1 cellular context compared by ENCODE assay signal in the genomic region with DNA sequence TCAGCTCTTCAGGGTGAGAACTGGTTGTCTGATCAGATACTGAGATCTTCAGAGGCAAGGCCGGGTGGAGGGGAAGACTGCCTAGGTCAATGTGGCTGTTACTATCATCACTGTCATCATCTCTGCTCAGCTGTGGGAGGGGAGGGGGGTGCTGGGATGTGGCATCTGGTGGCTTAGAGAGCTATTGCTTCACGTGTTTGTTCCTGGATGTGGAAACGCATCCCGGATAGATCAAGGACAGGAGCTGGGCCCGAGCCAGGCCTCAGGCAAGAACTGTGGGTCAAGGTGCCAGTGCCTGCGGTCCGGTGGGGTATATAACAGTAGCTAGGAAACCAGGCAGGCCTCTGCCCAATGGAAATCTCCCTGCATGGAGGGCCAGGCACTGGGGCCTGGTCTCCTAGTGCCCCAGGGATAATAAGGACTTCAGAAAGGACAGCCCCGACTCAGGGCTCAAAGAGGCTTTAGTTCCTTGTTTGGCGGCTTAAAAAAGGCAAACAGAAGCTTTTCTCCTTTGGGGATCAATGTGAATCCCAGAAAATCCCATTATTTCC.
TF ChIP-seq lines count a peak whose summit lies in the region.

No MANE protein-coding gene starts in this region.

TF ChIP-seq in HepG2, 621 proteins besides CTCF, POLR2A, EP300 and RAD21 (continued from another document and continues in another):
- TF ChIP-seq ZBTB26 (CRISPR knock-in tag; IDR thresholded peaks at IDR 0.05; ENCODE audit: borderline replicate concordance) (no peak; the same call in 1 of the 2 replicates), ZFAT (CRISPR knock-in tag; conservative IDR thresholded peaks at IDR 0.05) (no peak), FOSL1 (CRISPR knock-in tag; IDR thresholded peaks at IDR 0.05; ENCODE audit: borderline replicate concordance) (0 out of 2 replicates have a peak, but pooled peaks have one; percentile 20), HDAC1 (CRISPR knock-in tag; IDR thresholded peaks at IDR 0.05) (peak; percentile 51), HINFP (CRISPR knock-in tag; IDR thresholded peaks at IDR 0.05; ENCODE audit: low read depth) (0 out of 2 replicates have a peak, but pooled peaks have one; percentile 50), PHF20 (CRISPR knock-in tag; IDR thresholded peaks at IDR 0.05) (no peak), MTF2 (CRISPR knock-in tag; IDR thresholded peaks at IDR 0.05; ENCODE audit: borderline replicate concordance) (no peak), MZF1 (CRISPR knock-in tag; IDR thresholded peaks at IDR 0.05; ENCODE audit: borderline replicate concordance) (0 out of 2 replicates have a peak, but pooled peaks have one; percentile 24), KDM2A (CRISPR knock-in tag; IDR thresholded peaks at IDR 0.05; ENCODE audit: borderline replicate concordance, low read depth) (peak; percentile 52; the same call in 1 of the 2 replicates), ERF (CRISPR knock-in tag; IDR thresholded peaks at IDR 0.05) (peak; percentile 37; the same call in 1 of the 2 replicates), MEIS1 (CRISPR knock-in tag; IDR thresholded peaks at IDR 0.05; ENCODE audit: borderline replicate concordance) (peak; percentile 88; the same call in 1 of the 2 replicates), CENPX (CRISPR knock-in tag; IDR thresholded peaks at IDR 0.05) (no peak), ZMYM3 (CRISPR knock-in tag; IDR thresholded peaks at IDR 0.05) (peak; percentile 66; the same call in 1 of the 2 replicates), GFI1 (CRISPR knock-in tag; IDR thresholded peaks at IDR 0.05; ENCODE audit: borderline replicate concordance) (no peak), SRSF4 (IDR thresholded peaks at IDR 0.05; ENCODE audit: low read depth, low read length, poor library complexity, severe bottlenecking) (no peak), ZNF788 (CRISPR knock-in tag; IDR thresholded peaks at IDR 0.05; ENCODE audit: borderline replicate concordance) (peak; percentile 45; the same call in 1 of the 2 replicates), ZFP36 (IDR thresholded peaks at IDR 0.05; ENCODE audit: borderline replicate concordance, low read depth, low read length, partially characterized antibody) (no peak), POGK (CRISPR knock-in tag; conservative IDR thresholded peaks at IDR 0.05) (peak; percentile 70), E2F1 (CRISPR knock-in tag; IDR thresholded peaks at IDR 0.05) (no peak), TCF7L2 (IDR thresholded peaks at IDR 0.05; ENCODE audit: low read depth, low read length) (no peak), ZNF549 (CRISPR knock-in tag; IDR thresholded peaks at IDR 0.05) (no peak), NR3C1 (CRISPR knock-in tag; IDR thresholded peaks at IDR 0.05) (no peak), ZNF761 (CRISPR knock-in tag; conservative IDR thresholded peaks at IDR 0.05) (no peak; the same call in 1 of the 2 replicates), ZNF33B (CRISPR knock-in tag; IDR thresholded peaks at IDR 0.05) (no peak), ZNF670 (CRISPR knock-in tag; IDR thresholded peaks at IDR 0.05; ENCODE audit: borderline replicate concordance) (no peak), ZNF337 (CRISPR knock-in tag; IDR thresholded peaks at IDR 0.05; ENCODE audit: borderline replicate concordance, low read depth) (no peak), TAF1 (CRISPR knock-in tag; IDR thresholded peaks at IDR 0.05) (no peak), FIP1L1 (IDR thresholded peaks at IDR 0.05; ENCODE audit: borderline replicate concordance, insufficient read depth, low read depth, low read length) (no peak), ARNT (IDR thresholded peaks at IDR 0.05) (no peak), ARNTL (CRISPR knock-in tag; IDR thresholded peaks at IDR 0.05) (peak; percentile 85), E2F5 (CRISPR knock-in tag; conservative IDR thresholded peaks at IDR 0.05) (no peak), CBFB (CRISPR knock-in tag; IDR thresholded peaks at IDR 0.05) (peak; percentile 75; the same call in 1 of the 2 replicates), GATAD1 (CRISPR knock-in tag; IDR thresholded peaks at IDR 0.05) (peak; percentile 53)
- TF ChIP-seq, protein P1, sequence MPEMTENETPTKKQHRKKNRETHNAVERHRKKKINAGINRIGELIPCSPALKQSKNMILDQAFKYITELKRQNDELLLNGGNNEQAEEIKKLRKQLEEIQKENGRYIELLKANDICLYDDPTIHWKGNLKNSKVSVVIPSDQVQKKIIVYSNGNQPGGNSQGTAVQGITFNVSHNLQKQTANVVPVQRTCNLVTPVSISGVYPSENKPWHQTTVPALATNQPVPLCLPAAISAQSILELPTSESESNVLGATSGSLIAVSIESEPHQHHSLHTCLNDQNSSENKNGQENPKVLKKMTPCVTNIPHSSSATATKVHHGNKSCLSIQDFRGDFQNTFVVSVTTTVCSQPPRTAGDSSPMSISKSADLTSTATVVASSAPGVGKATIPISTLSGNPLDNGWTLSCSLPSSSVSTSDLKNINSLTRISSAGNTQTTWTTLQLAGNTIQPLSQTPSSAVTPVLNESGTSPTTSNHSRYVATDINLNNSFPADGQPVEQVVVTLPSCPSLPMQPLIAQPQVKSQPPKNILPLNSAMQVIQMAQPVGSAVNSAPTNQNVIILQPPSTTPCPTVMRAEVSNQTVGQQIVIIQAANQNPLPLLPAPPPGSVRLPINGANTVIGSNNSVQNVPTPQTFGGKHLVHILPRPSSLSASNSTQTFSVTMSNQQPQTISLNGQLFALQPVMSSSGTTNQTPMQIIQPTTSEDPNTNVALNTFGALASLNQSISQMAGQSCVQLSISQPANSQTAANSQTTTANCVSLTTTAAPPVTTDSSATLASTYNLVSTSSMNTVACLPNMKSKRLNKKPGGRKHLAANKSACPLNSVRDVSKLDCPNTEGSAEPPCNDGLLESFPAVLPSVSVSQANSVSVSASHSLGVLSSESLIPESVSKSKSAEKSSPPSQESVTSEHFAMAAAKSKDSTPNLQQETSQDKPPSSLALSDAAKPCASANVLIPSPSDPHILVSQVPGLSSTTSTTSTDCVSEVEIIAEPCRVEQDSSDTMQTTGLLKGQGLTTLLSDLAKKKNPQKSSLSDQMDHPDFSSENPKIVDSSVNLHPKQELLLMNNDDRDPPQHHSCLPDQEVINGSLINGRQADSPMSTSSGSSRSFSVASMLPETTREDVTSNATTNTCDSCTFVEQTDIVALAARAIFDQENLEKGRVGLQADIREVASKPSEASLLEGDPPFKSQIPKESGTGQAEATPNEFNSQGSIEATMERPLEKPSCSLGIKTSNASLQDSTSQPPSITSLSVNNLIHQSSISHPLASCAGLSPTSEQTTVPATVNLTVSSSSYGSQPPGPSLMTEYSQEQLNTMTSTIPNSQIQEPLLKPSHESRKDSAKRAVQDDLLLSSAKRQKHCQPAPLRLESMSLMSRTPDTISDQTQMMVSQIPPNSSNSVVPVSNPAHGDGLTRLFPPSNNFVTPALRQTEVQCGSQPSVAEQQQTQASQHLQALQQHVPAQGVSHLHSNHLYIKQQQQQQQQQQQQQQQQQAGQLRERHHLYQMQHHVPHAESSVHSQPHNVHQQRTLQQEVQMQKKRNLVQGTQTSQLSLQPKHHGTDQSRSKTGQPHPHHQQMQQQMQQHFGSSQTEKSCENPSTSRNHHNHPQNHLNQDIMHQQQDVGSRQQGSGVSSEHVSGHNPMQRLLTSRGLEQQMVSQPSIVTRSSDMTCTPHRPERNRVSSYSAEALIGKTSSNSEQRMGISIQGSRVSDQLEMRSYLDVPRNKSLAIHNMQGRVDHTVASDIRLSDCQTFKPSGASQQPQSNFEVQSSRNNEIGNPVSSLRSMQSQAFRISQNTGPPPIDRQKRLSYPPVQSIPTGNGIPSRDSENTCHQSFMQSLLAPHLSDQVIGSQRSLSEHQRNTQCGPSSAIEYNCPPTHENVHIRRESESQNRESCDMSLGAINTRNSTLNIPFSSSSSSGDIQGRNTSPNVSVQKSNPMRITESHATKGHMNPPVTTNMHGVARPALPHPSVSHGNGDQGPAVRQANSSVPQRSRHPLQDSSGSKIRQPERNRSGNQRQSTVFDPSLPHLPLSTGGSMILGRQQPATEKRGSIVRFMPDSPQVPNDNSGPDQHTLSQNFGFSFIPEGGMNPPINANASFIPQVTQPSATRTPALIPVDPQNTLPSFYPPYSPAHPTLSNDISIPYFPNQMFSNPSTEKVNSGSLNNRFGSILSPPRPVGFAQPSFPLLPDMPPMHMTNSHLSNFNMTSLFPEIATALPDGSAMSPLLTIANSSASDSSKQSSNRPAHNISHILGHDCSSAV (CRISPR knock-in tag; IDR thresholded peaks at IDR 0.05; ENCODE audit: borderline replicate concordance) = no peak
- TF ChIP-seq, protein P2, sequence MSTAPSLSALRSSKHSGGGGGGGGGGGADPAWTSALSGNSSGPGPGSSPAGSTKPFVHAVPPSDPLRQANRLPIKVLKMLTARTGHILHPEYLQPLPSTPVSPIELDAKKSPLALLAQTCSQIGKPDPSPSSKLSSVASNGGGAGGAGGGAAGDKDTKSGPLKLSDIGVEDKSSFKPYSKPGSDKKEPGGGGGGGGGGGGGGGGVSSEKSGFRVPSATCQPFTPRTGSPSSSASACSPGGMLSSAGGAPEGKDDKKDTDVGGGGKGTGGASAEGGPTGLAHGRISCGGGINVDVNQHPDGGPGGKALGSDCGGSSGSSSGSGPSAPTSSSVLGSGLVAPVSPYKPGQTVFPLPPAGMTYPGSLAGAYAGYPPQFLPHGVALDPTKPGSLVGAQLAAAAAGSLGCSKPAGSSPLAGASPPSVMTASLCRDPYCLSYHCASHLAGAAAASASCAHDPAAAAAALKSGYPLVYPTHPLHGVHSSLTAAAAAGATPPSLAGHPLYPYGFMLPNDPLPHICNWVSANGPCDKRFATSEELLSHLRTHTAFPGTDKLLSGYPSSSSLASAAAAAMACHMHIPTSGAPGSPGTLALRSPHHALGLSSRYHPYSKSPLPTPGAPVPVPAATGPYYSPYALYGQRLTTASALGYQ (CRISPR knock-in tag; IDR thresholded peaks at IDR 0.05) = no peak
- TF ChIP-seq, protein P3, sequence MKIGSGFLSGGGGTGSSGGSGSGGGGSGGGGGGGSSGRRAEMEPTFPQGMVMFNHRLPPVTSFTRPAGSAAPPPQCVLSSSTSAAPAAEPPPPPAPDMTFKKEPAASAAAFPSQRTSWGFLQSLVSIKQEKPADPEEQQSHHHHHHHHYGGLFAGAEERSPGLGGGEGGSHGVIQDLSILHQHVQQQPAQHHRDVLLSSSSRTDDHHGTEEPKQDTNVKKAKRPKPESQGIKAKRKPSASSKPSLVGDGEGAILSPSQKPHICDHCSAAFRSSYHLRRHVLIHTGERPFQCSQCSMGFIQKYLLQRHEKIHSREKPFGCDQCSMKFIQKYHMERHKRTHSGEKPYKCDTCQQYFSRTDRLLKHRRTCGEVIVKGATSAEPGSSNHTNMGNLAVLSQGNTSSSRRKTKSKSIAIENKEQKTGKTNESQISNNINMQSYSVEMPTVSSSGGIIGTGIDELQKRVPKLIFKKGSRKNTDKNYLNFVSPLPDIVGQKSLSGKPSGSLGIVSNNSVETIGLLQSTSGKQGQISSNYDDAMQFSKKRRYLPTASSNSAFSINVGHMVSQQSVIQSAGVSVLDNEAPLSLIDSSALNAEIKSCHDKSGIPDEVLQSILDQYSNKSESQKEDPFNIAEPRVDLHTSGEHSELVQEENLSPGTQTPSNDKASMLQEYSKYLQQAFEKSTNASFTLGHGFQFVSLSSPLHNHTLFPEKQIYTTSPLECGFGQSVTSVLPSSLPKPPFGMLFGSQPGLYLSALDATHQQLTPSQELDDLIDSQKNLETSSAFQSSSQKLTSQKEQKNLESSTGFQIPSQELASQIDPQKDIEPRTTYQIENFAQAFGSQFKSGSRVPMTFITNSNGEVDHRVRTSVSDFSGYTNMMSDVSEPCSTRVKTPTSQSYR (CRISPR knock-in tag; IDR thresholded peaks at IDR 0.05; ENCODE audit: borderline replicate concordance) = peak; percentile 81; the same call in 1 of the 2 replicates
- TF ChIP-seq, protein P4, sequence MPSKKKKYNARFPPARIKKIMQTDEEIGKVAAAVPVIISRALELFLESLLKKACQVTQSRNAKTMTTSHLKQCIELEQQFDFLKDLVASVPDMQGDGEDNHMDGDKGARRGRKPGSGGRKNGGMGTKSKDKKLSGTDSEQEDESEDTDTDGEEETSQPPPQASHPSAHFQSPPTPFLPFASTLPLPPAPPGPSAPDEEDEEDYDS (CRISPR knock-in tag; IDR thresholded peaks at IDR 0.05) = no peak
